ENCODE assay signal across 11 cellular contexts in the genomic region with DNA sequence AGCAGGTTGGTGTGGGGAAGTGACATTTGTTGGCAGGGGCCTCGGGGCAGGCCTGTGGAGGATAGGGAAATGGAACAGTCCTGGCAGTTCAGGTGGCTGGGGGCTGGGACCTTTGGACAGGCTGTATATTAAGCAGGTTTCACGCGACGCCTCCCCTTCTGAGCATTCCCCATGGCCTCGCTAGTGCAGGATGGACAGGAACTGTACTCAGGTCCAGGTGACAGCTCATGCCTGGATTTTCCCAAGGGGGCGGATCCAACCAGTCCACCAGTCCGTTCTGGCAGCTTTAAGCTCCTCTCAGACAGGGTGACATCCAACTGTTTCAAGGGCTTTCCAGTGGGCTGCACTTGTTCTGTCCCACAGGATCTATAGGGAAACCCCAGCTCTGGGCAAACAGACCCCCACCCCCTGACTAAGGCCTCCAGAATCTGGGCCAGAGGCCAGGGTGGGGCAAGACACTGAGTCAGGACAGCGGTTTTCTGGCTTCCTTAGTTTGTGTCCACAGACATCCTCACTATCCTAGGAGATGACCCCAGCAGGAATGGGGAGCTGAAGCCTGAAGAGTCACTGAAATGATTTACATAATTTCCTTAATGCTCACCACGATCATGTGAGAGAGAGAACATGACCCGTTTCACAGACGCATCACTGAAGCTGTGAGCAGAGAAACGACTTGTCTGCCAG. TPM values are rescaled to one million over a fixed set of nuclear protein-coding genes. Genes with fewer than 3 reads are reported as not detected.
DNase-seq lines count a peak whose midpoint lies in the region; ATAC-seq and TF ChIP-seq lines count a peak whose summit lies in the region.
"Had no signal": no experiment of that assay in that cellular context is flagged by ENCODE, and none has a peak within 500 bp of the region (broad histone marks: within the 10 kb centered on the region; RNA-seq: fewer than 3 reads in every experiment).

No MANE protein-coding gene starts in this region.

- intact Hi-C loops in cardiac septum (cut with DNase I): no loop called here
- intact Hi-C loops in activated T-helper 1 cell treated with anti-CD3 and anti-CD28 coated beads, Interleukin-12 subunit alpha, Interleukin-12 subunit beta, Interleukin-2, Interleukin-4 antibody, amounts not matched to agents 30 ng/mL and 10 ng/mL and 1 ng/mL, durations not matched to agents 14 hours and 24 hours and 36 hours (cut with micrococcal nuclease): loop anchor here (5.0 to 10.0 kb wide), 3 partner anchors 398 to 710 kb away; partner anchors contain the start of gene IRF1

- H3K36me3 Mint-ChIP-seq in activated T-helper 1 cell treated with anti-CD3 and anti-CD28 coated beads, Interleukin-12 subunit alpha, Interleukin-12 subunit beta, Interleukin-2, Interleukin-4 antibody, amounts not matched to agents 30 ng/mL and 10 ng/mL and 1 ng/mL, durations not matched to agents 14 hours and 24 hours and 36 hours (ENCODE audit: low read depth): peaks cover 31% of the 10 kb centered on the region

- H2AK5ac ChIP-seq in mesendoderm (ENCODE audit: low read length): no peak overlapping the region

- no peak overlapping the region for H4K8ac ChIP-seq in mesendoderm (ENCODE audit: low read depth, low read length)

- H3K56ac ChIP-seq in mesendoderm (ENCODE audit: low read length): no peak overlapping the region

- H3K4ac ChIP-seq in mesendoderm (ENCODE audit: low read depth, low read length): no peak overlapping the region

- no peak for TF ChIP-seq CTCF in right atrium auricular region (IDR thresholded peaks at IDR 0.05)

- H4K5ac ChIP-seq in mesendoderm (ENCODE audit: low read length): no peak overlapping the region

- DNase-seq in right atrium auricular region (ENCODE audit: low spot score) (peak; percentile 49), cardiac septum (ENCODE audit: low spot score) (no peak), hepatic stellate cell (ENCODE audit: low spot score) (peak; percentile 82), mesendoderm (no peak), NCI-H2196 treated with DMSO at 0.1 percent for 48 hours (lab: John Stamatoyannopoulos, UW; ENCODE audit: unreplicated experiment) (no peak)
- DNase-seq in activated T-helper 1 cell treated with anti-CD3 and anti-CD28 coated beads, Interleukin-12 subunit alpha, Interleukin-12 subunit beta, Interleukin-2, Interleukin-4 antibody, amounts not matched to agents 30 ng/mL and 10 ng/mL and 1 ng/mL, durations not matched to agents 14 hours and 24 hours and 36 hours (ENCODE audit: low spot score): no peak
- no peak for DNase-seq in stimulated activated CD4-positive, alpha-beta T cell treated with anti-CD3 and anti-CD28 coated beads, Interleukin-4, amount 100 ng/mL, for 4 hours
- DNase-seq: DMS79, sigmoid colon had no signal

- H2BK15ac ChIP-seq in mesendoderm (replicated peaks; ENCODE audit: low read depth): no peak overlapping the region

- no peak overlapping the region for H3K27ac ChIP-seq in right atrium auricular region
- no peak overlapping the region for H3K27ac ChIP-seq in mesendoderm (ENCODE audit: low read depth, low read length)
- H3K27ac ChIP-seq: sigmoid colon, tibial artery had no signal

- WGBS in mesendoderm (ENCODE audit: extremely low coverage, insufficient coverage, low lambda C conversion rate): no CpG with 5 or more reads among the region's 12 CpGs

- no peak for ATAC-seq in GM18861 (IDR thresholded peaks at IDR 0.05; ENCODE audit: unreplicated experiment)

- H3K23ac ChIP-seq in mesendoderm (ENCODE audit: low read length): no peak overlapping the region

- H3K9ac ChIP-seq in mesendoderm (ENCODE audit: low read length): no peak overlapping the region

- no peak overlapping the region for H2BK120ac ChIP-seq in mesendoderm (ENCODE audit: low read depth, low read length)

- no peaks in the 10 kb centered on the region for H3K79me1 ChIP-seq in mesendoderm (ENCODE audit: low read length)

- H2BK5ac ChIP-seq in mesendoderm (ENCODE audit: low read length): no peak overlapping the region

- H3K27me3 ChIP-seq in right atrium auricular region (no peaks in the 10 kb centered on the region), mesendoderm (ENCODE audit: insufficient read depth, low read length, poor library complexity) (no peaks in the 10 kb centered on the region)
- H3K27me3 ChIP-seq: sigmoid colon, tibial artery had no signal

- no peaks in the 10 kb centered on the region for H3K36me3 ChIP-seq in right atrium auricular region
- no peaks in the 10 kb centered on the region for H3K36me3 ChIP-seq in mesendoderm (ENCODE audit: control insufficient read depth, insufficient read depth, low read length)
- H3K36me3 ChIP-seq: sigmoid colon, tibial artery had no signal

- H3K18ac ChIP-seq in mesendoderm (ENCODE audit: low read length): no peak overlapping the region

- no peaks in the 10 kb centered on the region for H3K9me3 ChIP-seq in right atrium auricular region
- H3K9me3 ChIP-seq: sigmoid colon, tibial artery had no signal

- H3K4me3 ChIP-seq in right atrium auricular region (no peak overlapping the region), mesendoderm (ENCODE audit: low read length) (no peak overlapping the region)
- H3K4me3 ChIP-seq: sigmoid colon, tibial artery had no signal

- peaks cover 6% of the 10 kb centered on the region for H3K9me3 Mint-ChIP-seq in activated T-helper 1 cell treated with anti-CD3 and anti-CD28 coated beads, Interleukin-12 subunit alpha, Interleukin-12 subunit beta, Interleukin-2, Interleukin-4 antibody, amounts not matched to agents 30 ng/mL and 10 ng/mL and 1 ng/mL, durations not matched to agents 14 hours and 24 hours and 36 hours

- H3K4me1 Mint-ChIP-seq in activated T-helper 1 cell treated with anti-CD3 and anti-CD28 coated beads, Interleukin-12 subunit alpha, Interleukin-12 subunit beta, Interleukin-2, Interleukin-4 antibody, amounts not matched to agents 30 ng/mL and 10 ng/mL and 1 ng/mL, durations not matched to agents 14 hours and 24 hours and 36 hours (ENCODE audit: low read depth): peaks cover 80% of the 10 kb centered on the region

- H3K4me2 ChIP-seq in mesendoderm (ENCODE audit: low read length): no peak overlapping the region

- peak overlapping the region; percentile 90 for H3K27ac Mint-ChIP-seq in activated T-helper 1 cell treated with anti-CD3 and anti-CD28 coated beads, Interleukin-12 subunit alpha, Interleukin-12 subunit beta, Interleukin-2, Interleukin-4 antibody, amounts not matched to agents 30 ng/mL and 10 ng/mL and 1 ng/mL, durations not matched to agents 14 hours and 24 hours and 36 hours

- H3K79me2 ChIP-seq in mesendoderm (ENCODE audit: control insufficient read depth, insufficient read depth, low read length): no peaks in the 10 kb centered on the region

- H3K27me3 Mint-ChIP-seq in activated T-helper 1 cell treated with anti-CD3 and anti-CD28 coated beads, Interleukin-12 subunit alpha, Interleukin-12 subunit beta, Interleukin-2, Interleukin-4 antibody, amounts not matched to agents 30 ng/mL and 10 ng/mL and 1 ng/mL, durations not matched to agents 14 hours and 24 hours and 36 hours (ENCODE audit: insufficient read depth): no peaks in the 10 kb centered on the region

- H3K4me3 Mint-ChIP-seq in activated T-helper 1 cell treated with anti-CD3 and anti-CD28 coated beads, Interleukin-12 subunit alpha, Interleukin-12 subunit beta, Interleukin-2, Interleukin-4 antibody, amounts not matched to agents 30 ng/mL and 10 ng/mL and 1 ng/mL, durations not matched to agents 14 hours and 24 hours and 36 hours: peak overlapping the region; percentile 8

- peaks cover 0 to 6% of the 10 kb centered on the region in 2 donors for H3K4me1 ChIP-seq in right atrium auricular region
- no peaks in the 10 kb centered on the region for H3K4me1 ChIP-seq in mesendoderm (ENCODE audit: control insufficient read depth, low read depth, low read length)
- H3K4me1 ChIP-seq: sigmoid colon, tibial artery had no signal

RNA-seq across cellular contexts. Expression of gene CSF2, which starts 20.9 kb away (rescaled TPM):
- total RNA-seq in right atrium auricular region (not detected), cardiac septum (not detected)
- total RNA-seq in activated T-helper 1 cell treated with anti-CD3 and anti-CD28 coated beads, Interleukin-12 subunit alpha, Interleukin-12 subunit beta, Interleukin-2, Interleukin-4 antibody, amounts not matched to agents 30 ng/mL and 10 ng/mL and 1 ng/mL, durations not matched to agents 14 hours and 24 hours and 36 hours: 1,648 and 1,678 TPM in 2 replicates
- polyA plus RNA-seq in mesendoderm (2013, experiment 1 of 2): not detected
- not detected for polyA plus RNA-seq in mesendoderm (2013, experiment 2 of 2)
- total RNA-seq: sigmoid colon had no signal

RNA-seq across cellular contexts. Expression of gene IL3, which starts 34.1 kb away (rescaled TPM):
- not detected for total RNA-seq in right atrium auricular region
- not detected for total RNA-seq in cardiac septum
- total RNA-seq in activated T-helper 1 cell treated with anti-CD3 and anti-CD28 coated beads, Interleukin-12 subunit alpha, Interleukin-12 subunit beta, Interleukin-2, Interleukin-4 antibody, amounts not matched to agents 30 ng/mL and 10 ng/mL and 1 ng/mL, durations not matched to agents 14 hours and 24 hours and 36 hours: 94.6 and 98.5 TPM in 2 replicates
- not detected for polyA plus RNA-seq in mesendoderm (2013, experiment 1 of 2)
- not detected for polyA plus RNA-seq in mesendoderm (2013, experiment 2 of 2)
- total RNA-seq: sigmoid colon had no signal
- polyA plus RNA-seq: sigmoid colon had no signal

Comparison
In these comparisons a context has a peak if more than half of its experiments do, and no peak if none do; other contexts are left out.
1. DNase-seq: peak in right atrium auricular region (single experiment) and hepatic stellate cell (single experiment); none in cardiac septum (single experiment), activated T-helper 1 cell treated with anti-CD3 and anti-CD28 coated beads, Interleukin-12 subunit alpha, Interleukin-12 subunit beta, Interleukin-2, Interleukin-4 antibody, amounts not matched to agents 30 ng/mL and 10 ng/mL and 1 ng/mL, durations not matched to agents 14 hours and 24 hours and 36 hours (single experiment), stimulated activated CD4-positive, alpha-beta T cell treated with anti-CD3 and anti-CD28 coated beads, Interleukin-4, amount 100 ng/mL, for 4 hours (0 of 2), mesendoderm (single experiment) and NCI-H2196 treated with DMSO at 0.1 percent for 48 hours (single experiment).
2. RNA of gene CSF2, which starts 20.9 kb away (total RNA-seq): 1,648 to 1,678 TPM in activated T-helper 1 cell treated with anti-CD3 and anti-CD28 coated beads, Interleukin-12 subunit alpha, Interleukin-12 subunit beta, Interleukin-2, Interleukin-4 antibody, amounts not matched to agents 30 ng/mL and 10 ng/mL and 1 ng/mL, durations not matched to agents 14 hours and 24 hours and 36 hours; not detected in right atrium auricular region and not detected in cardiac septum (single experiment); every median in the first group is over 1,000 times any median in the second.
3. RNA of gene IL3, which starts 34.1 kb away (total RNA-seq): 94.6 to 98.5 TPM in activated T-helper 1 cell treated with anti-CD3 and anti-CD28 coated beads, Interleukin-12 subunit alpha, Interleukin-12 subunit beta, Interleukin-2, Interleukin-4 antibody, amounts not matched to agents 30 ng/mL and 10 ng/mL and 1 ng/mL, durations not matched to agents 14 hours and 24 hours and 36 hours; not detected in right atrium auricular region and not detected in cardiac septum (single experiment); every median in the first group is over 10 times any median in the second.